In genomic region chr11:45250035-45250693, GRCh38 we compare ENCODE assay signal across 16 cellular contexts. TPM values are rescaled to one million over a fixed set of nuclear protein-coding genes. Genes with fewer than 3 reads are reported as not detected.
"Had no signal": no experiment of that assay in that cellular context is flagged by ENCODE, and none has a peak within 500 bp of the region (broad histone marks: within the 10 kb centered on the region; RNA-seq: fewer than 3 reads in every experiment).

No MANE protein-coding gene starts in this region.

- H3K4me1 ChIP-seq: ascending aorta, vagina had no signal

- DNase-seq: activated CD8-positive, alpha-beta memory T cell treated with anti-CD3 and anti-CD28 coated beads, Interleukin-2, amount 50 U/mL, for 4 hours; activated CD8-positive, alpha-beta T cell treated with anti-CD3 and anti-CD28 coated beads for 36 hours; activated gamma-delta T cell treated with Interleukin-2 at 50 U/mL for 16 hours; activated T-cell treated with anti-CD3 and anti-CD28 coated beads, Interleukin-2, amount 50 U/mL, for 72 hours; effector CD8-positive, alpha-beta T cell; kidney glomerular epithelial cell; retina; stimulated activated CD4-positive, alpha-beta T cell treated with anti-CD3 and anti-CD28 coated beads, Interleukin-4, amount 100 ng/mL, for 4 hours; T-helper 9 cell; tibial artery had no signal

- H3K36me3 ChIP-seq: ascending aorta, gastroesophageal sphincter, tibial artery, vagina had no signal

- H3K4me3 ChIP-seq: ascending aorta, coronary artery, gastroesophageal sphincter, skin epidermis, tibial artery, vagina had no signal

- H3K27me3 ChIP-seq: ascending aorta, vagina had no signal

- ATAC-seq: activated CD8-positive, alpha-beta T cell treated with anti-CD3 and anti-CD28 coated beads for 36 hours; activated T-cell treated with anti-CD3 and anti-CD28 coated beads, Interleukin-2, amount 50 U/mL, for 72 hours; gastroesophageal sphincter had no signal

- H3K27ac ChIP-seq: ascending aorta, coronary artery, epithelial cell of prostate, gastroesophageal sphincter, skin epidermis, tibial artery, vagina had no signal

- H3K9me3 ChIP-seq: ascending aorta, gastroesophageal sphincter, tibial artery, vagina had no signal

RNA-seq across cellular contexts. Expression of gene SYT13, which starts 36.0 kb away (rescaled TPM):
- total RNA-seq: activated CD8-positive, alpha-beta T cell treated with anti-CD3 and anti-CD28 coated beads for 36 hours; activated T-cell treated with anti-CD3 and anti-CD28 coated beads, Interleukin-2, amount 50 U/mL, for 72 hours; ascending aorta had no signal
